Comparison of ENCODE assay signal across 8 cellular contexts in the genomic region with DNA sequence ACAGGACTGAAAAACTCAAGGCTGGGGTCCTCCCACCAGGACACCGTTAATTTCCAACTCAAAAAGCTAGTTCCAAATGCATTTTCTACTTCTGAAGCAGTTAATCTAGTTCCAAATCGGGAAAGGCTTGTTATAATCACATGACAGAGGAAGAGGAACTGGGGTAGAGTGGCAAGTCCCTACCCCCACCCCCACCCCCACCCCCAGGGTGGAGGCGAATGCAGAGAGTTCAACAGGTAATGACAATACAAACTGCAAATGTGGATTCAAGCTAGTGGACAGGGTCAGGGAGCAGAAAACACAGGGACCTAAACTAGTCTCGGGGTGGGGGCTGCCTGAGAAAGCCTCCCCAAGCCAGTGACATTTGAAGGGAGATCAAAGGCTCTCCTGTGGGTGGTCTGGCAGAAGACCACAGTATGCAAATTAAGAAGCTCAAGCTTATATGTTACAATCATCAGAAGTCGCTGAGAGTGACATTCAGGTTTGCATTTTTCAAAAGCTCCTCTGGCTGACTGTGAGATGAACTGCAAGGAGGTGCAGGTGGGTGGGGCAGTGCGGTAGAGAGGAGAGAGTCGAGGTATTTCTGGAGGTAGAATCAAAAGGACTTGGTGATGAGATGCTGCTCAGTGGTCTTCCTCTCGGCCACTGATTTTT.
DNase-seq lines count a peak whose midpoint lies in the region; ATAC-seq, FAIRE-seq and TF ChIP-seq lines count a peak whose summit lies in the region.

No MANE protein-coding gene starts in this region.

- FAIRE-seq in RCC 7860 (lab: Jason Lieb, UNC) = no peak

- H3K4me3 ChIP-seq in effector memory CD4-positive, alpha-beta T cell (ENCODE audit: insufficient read depth, low read depth, low read length, poor library complexity, severe bottlenecking) = peak overlapping the region; percentile 23

- no peaks in the 10 kb centered on the region for H3K27me3 ChIP-seq in effector memory CD4-positive, alpha-beta T cell (replicated peaks; ENCODE audit: control insufficient read depth, insufficient read depth, low read length, poor library complexity, severe bottlenecking)

- peaks cover 3% of the 10 kb centered on the region for H3K36me3 ChIP-seq in effector memory CD4-positive, alpha-beta T cell (ENCODE audit: control insufficient read depth, insufficient read depth, low read length)

- peaks cover 51% of the 10 kb centered on the region for H3K4me1 ChIP-seq in effector memory CD4-positive, alpha-beta T cell (ENCODE audit: control insufficient read depth, insufficient read depth, low read length, poor library complexity, severe bottlenecking)

- peak; percentile 43; the same call in 1 of the 2 replicates for TF ChIP-seq POLR2A in Raji (IDR thresholded peaks at IDR 0.05; ENCODE audit: insufficient read depth, low read depth, low read length)

- ATAC-seq in GM18907 (IDR thresholded peaks at IDR 0.05; ENCODE audit: unreplicated experiment) = peak; percentile 54
- peak; percentile 60 for ATAC-seq in HG02759 (IDR thresholded peaks at IDR 0.05; ENCODE audit: unreplicated experiment)

- DNase-seq in effector memory CD4-positive, alpha-beta T cell = no peak
- DNase-seq in hippocampal formation (lab: John Stamatoyannopoulos, UW) (no peak), RCC 7860 (ENCODE audit: low spot score) (no peak), DMS114 treated with DMSO at 0.1 percent for 48 hours (lab: John Stamatoyannopoulos, UW; ENCODE audit: unreplicated experiment) (no peak), dedifferentiated amniotic fluid mesenchymal stem cell (ENCODE audit: extremely low spot score) (no peak)

- peak overlapping the region; percentile 43 for H3K27ac ChIP-seq in effector memory CD4-positive, alpha-beta T cell (ENCODE audit: insufficient read depth, low read length, poor library complexity, severe bottlenecking)

- no peaks in the 10 kb centered on the region for H3K9me3 ChIP-seq in effector memory CD4-positive, alpha-beta T cell (ENCODE audit: control insufficient read depth, low read length)
